Comparison of ENCODE assay signal across 23 cellular contexts in genomic region chr7:4709187-4709586, GRCh38.
"Had no signal": no experiment of that assay in that cellular context is flagged by ENCODE, and none has a peak within 500 bp of the region (broad histone marks: within the 10 kb centered on the region; RNA-seq: fewer than 3 reads in every experiment).

No MANE protein-coding gene starts in this region.

- H3K4me3 Mint-ChIP-seq: activated naive CD8-positive, alpha-beta T cell; natural killer cell; T-helper 2 cell treated with Interferon-gamma antibody and Interleukin-4, amounts not matched to agents 5 μg/mL and 100 μg/mL, for 36 hours had no signal

- H2AFZ ChIP-seq: hepatocyte had no signal

- H3K36me3 Mint-ChIP-seq: activated naive CD8-positive, alpha-beta T cell; natural killer cell had no signal

- H3K4me2 ChIP-seq: hepatocyte had no signal

- H3K27me3 Mint-ChIP-seq: activated naive CD8-positive, alpha-beta T cell had no signal

- DNase-seq: activated CD4-positive, alpha-beta T cell treated with anti-CD3 and anti-CD28 coated beads for 1 hour; activated CD4-positive, alpha-beta T cell treated with anti-CD3 and anti-CD28 coated beads, Interleukin-2, amount 50 U/mL, for 48 hours; activated gamma-delta T cell; activated T-cell treated with anti-CD3 and anti-CD28 coated beads, Interleukin-2, amount 50 U/mL, for 48 hours; amygdala; effector CD4-positive, alpha-beta T cell; left cardiac atrium; mucosa of descending colon; natural killer cell; right lobe of liver; stimulated activated CD4-positive, alpha-beta T cell treated with anti-CD3 and anti-CD28 coated beads, Interleukin-2, amount 100 ng/mL, for 24 hours; stimulated activated naive CD4-positive, alpha-beta T cell; substantia nigra; SW 1271; transverse colon had no signal

- H3K4me1 ChIP-seq: pancreas had no signal

- H3K27me3 ChIP-seq: gastroesophageal sphincter, hepatocyte, pancreas, right lobe of liver, transverse colon had no signal

- H3K9me3 Mint-ChIP-seq: natural killer cell; T-helper 2 cell treated with Interferon-gamma antibody and Interleukin-4, amounts not matched to agents 5 μg/mL and 100 μg/mL, for 36 hours had no signal

- H3K27ac ChIP-seq: coronary artery, epithelial cell of prostate, hepatocyte, pancreas, right lobe of liver, transverse colon had no signal

- ATAC-seq: gastroesophageal sphincter, left cardiac atrium, mucosa of descending colon, natural killer cell, pancreas had no signal

- H3K9me3 ChIP-seq: gastroesophageal sphincter, mucosa of descending colon, pancreas, right lobe of liver, transverse colon had no signal

- H3K4me3 ChIP-seq: coronary artery, gastroesophageal sphincter, hepatocyte, lung, mucosa of descending colon, pancreas, right lobe of liver, transverse colon had no signal

- H3K36me3 ChIP-seq: pancreas, right lobe of liver, transverse colon had no signal

- H3K27ac Mint-ChIP-seq: activated naive CD8-positive, alpha-beta T cell; natural killer cell; T-helper 2 cell treated with Interferon-gamma antibody and Interleukin-4, amounts not matched to agents 5 μg/mL and 100 μg/mL, for 36 hours had no signal
